In genomic region chr5:669111-669841, GRCh38 we compare ENCODE assay signal across 8 cellular contexts. TPM values are rescaled to one million over a fixed set of nuclear protein-coding genes. Genes with fewer than 3 reads are reported as not detected.
DNase-seq lines count a peak whose midpoint lies in the region; ATAC-seq and TF ChIP-seq lines count a peak whose summit lies in the region.

No MANE protein-coding gene starts in this region.

- H3K27me3 Mint-ChIP-seq in CD8-positive, alpha-beta T cell (ENCODE audit: low read depth): peaks cover 2% of the 10 kb centered on the region

- no peak overlapping the region for H3K27ac ChIP-seq in CD8-positive, alpha-beta T cell (ENCODE audit: low read depth, low read length)
- no peak overlapping the region for H3K27ac ChIP-seq in SJCRH30

- POLR2A ChIA-PET in CD8-positive, alpha-beta T cell (lab: Charles Lee): no interaction called here

- H3K4me1 ChIP-seq in CD8-positive, alpha-beta T cell (ENCODE audit: insufficient read depth, low read length): peaks cover 22% of the 10 kb centered on the region
- no peaks in the 10 kb centered on the region for H3K4me1 ChIP-seq in SJCRH30

- no peaks in the 10 kb centered on the region for H3K27me3 ChIP-seq in CD8-positive, alpha-beta T cell (ENCODE audit: insufficient read depth, low read length)
- no peaks in the 10 kb centered on the region; the same call in 1 of the 2 replicates for H3K27me3 ChIP-seq in SJCRH30

- CTCF ChIA-PET in CD8-positive, alpha-beta T cell (lab: Charles Lee): interaction anchor here (0.6 to 7.2 kb wide), 9 partner anchors 9 to 385 kb away, joined by 3 to 73 read pairs (median 3); partner anchors contain the start of genes BRD9 and TRIP13

- no peaks in the 10 kb centered on the region for H3K9me3 Mint-ChIP-seq in CD8-positive, alpha-beta T cell

- no peaks in the 10 kb centered on the region for H3K9me3 ChIP-seq in CD8-positive, alpha-beta T cell (ENCODE audit: low read length)
- no peaks in the 10 kb centered on the region for H3K9me3 ChIP-seq in SJCRH30 (replicated peaks)

- no peak for ATAC-seq in CD8-positive, alpha-beta T cell
- ATAC-seq in GM21576 (IDR thresholded peaks at IDR 0.05; ENCODE audit: unreplicated experiment): no peak

- intact Hi-C loops in CD8-positive, alpha-beta T cell (cut with DNase I, micrococcal nuclease): no loop called here

- H3K36me3 ChIP-seq in CD8-positive, alpha-beta T cell (ENCODE audit: insufficient read depth, low read length): no peaks in the 10 kb centered on the region
- no peaks in the 10 kb centered on the region for H3K36me3 ChIP-seq in SJCRH30

- peak; percentile 72 for TF ChIP-seq CTCF in CD8-positive, alpha-beta T cell (IDR thresholded peaks at IDR 0.05)

- peaks cover 11% of the 10 kb centered on the region for H3K36me3 Mint-ChIP-seq in CD8-positive, alpha-beta T cell

- H3K4me3 Mint-ChIP-seq in CD8-positive, alpha-beta T cell: no peak overlapping the region

- peak in 5 of 7 experiments; percentile 17 to 73 (median 40) for DNase-seq in CD8-positive, alpha-beta T cell
- DNase-seq in NCI-H226 (peak; percentile 40), amygdala (lab: John Stamatoyannopoulos, UW) (peak; percentile 47 to 98 (median 90)), iris pigment epithelial cell (ENCODE audit: low read depth) (peak; percentile 43), SJCRH30 (no peak), NCI-H2107 (lab: John Stamatoyannopoulos, UW) (no peak)
- DNase-seq in stimulated activated CD8-positive, alpha-beta memory T cell treated with anti-CD3 and anti-CD28 coated beads, Interleukin-4, amount 100 ng/mL, for 24 hours (ENCODE audit: low read depth): peak; percentile 17

- H3K4me3 ChIP-seq in CD8-positive, alpha-beta T cell (ENCODE audit: low read depth, low read length): no peak overlapping the region
- H3K4me3 ChIP-seq in SJCRH30: no peak overlapping the region

- peaks cover 16% of the 10 kb centered on the region for H3K4me1 Mint-ChIP-seq in CD8-positive, alpha-beta T cell (ENCODE audit: low read depth)

- no peak overlapping the region for H3K27ac Mint-ChIP-seq in CD8-positive, alpha-beta T cell

RNA-seq across cellular contexts. Expression of gene TPPP, which starts 23.9 kb away (rescaled TPM):
- 1 to 10 TPM; 5.1 to 5.4 TPM for total RNA-seq in CD8-positive, alpha-beta T cell
- 0.03 and 0.04 TPM in 2 replicates for total RNA-seq in SJCRH30 (2014; rRNA removed; shearing (Covaris generic))

RNA-seq across cellular contexts. Expression of gene CEP72, which starts 57.1 kb away (rescaled TPM):
- 1 to 10 TPM; 7.4 to 8.9 TPM for total RNA-seq in CD8-positive, alpha-beta T cell
- total RNA-seq in SJCRH30 (2014; rRNA removed; shearing (Covaris generic)): 8.1 and 9.8 TPM in 2 replicates

Comparison
In these comparisons a context has a peak if more than half of its experiments do, and no peak if none do; other contexts are left out.
1. DNase-seq: peak in CD8-positive, alpha-beta T cell (5 of 7), NCI-H226 (single experiment), amygdala (56 of 56), iris pigment epithelial cell (single experiment) and stimulated activated CD8-positive, alpha-beta memory T cell treated with anti-CD3 and anti-CD28 coated beads, Interleukin-4, amount 100 ng/mL, for 24 hours (single experiment); none in SJCRH30 (0 of 2) and NCI-H2107 (single experiment).